Comparison of ENCODE assay signal across 8 cellular contexts in genomic region chr9:95874989-95875304, GRCh38.
DNase-seq lines count a peak whose midpoint lies in the region; ATAC-seq and TF ChIP-seq lines count a peak whose summit lies in the region.

No MANE protein-coding gene starts in this region.

- H3K4me1 ChIP-seq in neuron (ENCODE audit: insufficient read depth, low read length) = peaks cover 18% of the 10 kb centered on the region
- H3K4me1 ChIP-seq in subcutaneous abdominal adipose tissue (ENCODE audit: control insufficient read depth in 5 of 5, insufficient read depth in 5 of 5, low read length in 5 of 5) = peaks cover 4 to 11% (median 9%) of the 10 kb centered on the region in 5 donors

- H3K9ac ChIP-seq in subcutaneous abdominal adipose tissue (ENCODE audit: low read length in 5 of 5) = peak overlapping the region in 1 of 5 donors; percentile 51

- H3K4me3 ChIP-seq in neuron (ENCODE audit: low read length) (no peak overlapping the region), subcutaneous abdominal adipose tissue (ENCODE audit: low read depth in 1 of 5, low read length in 5 of 5) (peak overlapping the region in 1 of 5 donors; percentile 90)

- H3K27me3 ChIP-seq in neuron (ENCODE audit: insufficient read depth, low read length) = no peaks in the 10 kb centered on the region
- H3K27me3 ChIP-seq in subcutaneous abdominal adipose tissue (ENCODE audit: control insufficient read depth in 5 of 5, insufficient read depth in 4 of 5, low read length in 5 of 5) = no peaks in the 10 kb centered on the region

- peak overlapping the region; percentile 68 for H2AFZ ChIP-seq in neuron (ENCODE audit: low read depth, low read length)

- ATAC-seq in GM21381 (IDR thresholded peaks at IDR 0.05; ENCODE audit: unreplicated experiment) = peak; percentile 24

- H3K27ac ChIP-seq in subcutaneous abdominal adipose tissue (ENCODE audit: low read depth, low read length) = peak overlapping the region; percentile 98

- peaks cover 11% of the 10 kb centered on the region for H3K36me3 ChIP-seq in neuron (ENCODE audit: insufficient read depth, low read length)
- H3K36me3 ChIP-seq in subcutaneous abdominal adipose tissue (ENCODE audit: control insufficient read depth in 5 of 5, insufficient read depth in 5 of 5, low read length in 5 of 5) = no peaks in the 10 kb centered on the region

- no peak for TF ChIP-seq POLR2A in erythroblast (IDR thresholded peaks at IDR 0.05; ENCODE audit: low read length)

- H3K9me3 ChIP-seq in neuron (ENCODE audit: low read length) (no peaks in the 10 kb centered on the region), subcutaneous abdominal adipose tissue (ENCODE audit: control insufficient read depth in 5 of 5, low read length in 5 of 5) (no peaks in the 10 kb centered on the region)

- DNase-seq in AG08395 (ENCODE audit: low spot score) = peak; percentile 38
- DNase-seq in NCI-H69 (lab: John Stamatoyannopoulos, UW) = peak; percentile 60
- peak; percentile 87 for DNase-seq in activated CD8-positive, alpha-beta memory T cell treated with anti-CD3 and anti-CD28 coated beads, Interleukin-2, amount 50 U/mL, for 48 hours
- DNase-seq in erythroblast (lab: John Stamatoyannopoulos, UW) = peak; percentile 77 to 79
- DNase-seq in hepatic stellate cell (ENCODE audit: low spot score) = no peak
